1 cellular context compared by ENCODE assay signal in the genomic region with DNA sequence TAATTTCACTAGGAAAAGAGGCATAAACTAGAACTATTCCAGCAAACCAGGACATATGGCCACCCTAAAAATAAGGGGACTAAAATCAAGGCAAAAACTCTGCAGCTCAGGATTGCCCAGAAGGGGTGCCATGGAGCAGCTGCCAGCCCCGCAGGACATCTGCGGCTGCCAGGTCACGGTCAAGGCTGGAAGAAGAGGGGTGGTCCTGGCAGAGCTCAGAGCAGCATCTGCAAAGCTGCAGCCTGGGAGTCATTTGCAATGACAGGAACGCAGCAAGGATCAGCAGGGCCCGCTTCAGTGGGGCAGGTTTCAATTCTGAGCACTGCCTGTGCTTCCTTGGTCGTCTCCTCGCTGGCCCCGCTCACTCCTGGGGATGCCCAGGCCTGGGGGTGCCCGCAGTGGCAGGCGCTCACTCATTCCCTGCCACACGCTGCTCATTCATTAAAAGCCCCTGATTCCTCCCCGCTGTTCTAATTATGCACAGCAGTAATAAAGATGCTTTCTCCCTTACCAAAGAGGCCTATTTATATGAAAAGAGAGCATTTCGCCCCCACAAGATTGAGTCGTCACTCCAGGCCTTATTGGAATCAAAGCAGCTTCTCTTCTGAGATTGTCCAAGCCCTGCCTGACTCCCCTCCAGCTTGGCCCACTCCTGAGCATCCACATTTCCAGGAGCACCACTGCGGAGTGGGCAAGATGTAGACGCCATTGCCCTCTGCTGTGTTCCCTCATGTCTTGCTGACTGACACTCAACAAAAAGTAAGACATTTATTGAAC.
TF ChIP-seq lines count a peak whose summit lies in the region.

No MANE protein-coding gene starts in this region.

TF ChIP-seq in A549, 52 proteins besides CTCF, POLR2A, EP300 and RAD21:
- no peak for TF ChIP-seq ZNF302 (CRISPR knock-in tag; IDR thresholded peaks at IDR 0.05)
TF ChIP-seq in A549: peak in this region for 0.
